In genomic region chr7:128713794-128714193, GRCh38 we compare ENCODE assay signal across 20 cellular contexts.
"Had no signal": no experiment of that assay in that cellular context is flagged by ENCODE, and none has a peak within 500 bp of the region (broad histone marks: within the 10 kb centered on the region; RNA-seq: fewer than 3 reads in every experiment).

No MANE protein-coding gene starts in this region.

- ATAC-seq: activated T-cell treated with anti-CD3 and anti-CD28 coated beads, Interleukin-2, amount 50 U/mL, for 72 hours; gastrocnemius medialis; heart right ventricle; psoas muscle; sciatic nerve had no signal

- H3K4me3 ChIP-seq: gastrocnemius medialis, heart right ventricle, psoas muscle, suprapubic skin had no signal

- H3K4me3 Mint-ChIP-seq: activated CD4-positive, alpha-beta T cell treated with anti-CD3 and anti-CD28 coated beads, Interleukin-2, amount 10 ng/mL, durations not matched to agents 7 days and 5 days; activated naive CD8-positive, alpha-beta T cell; activated T-cell treated with anti-CD3 and anti-CD28 coated beads, Interleukin-2, amount 50 U/mL, for 72 hours; brain; central memory CD8-positive, alpha-beta T cell; nephron progenitor cell; stimulated activated naive CD8-positive, alpha-beta T cell treated with anti-CD3 and anti-CD28 coated beads, Interleukin-15, Interleukin-2, amounts not matched to agents 100 ng/mL and 50 ng/mL, for 24 hours; T-helper 2 cell treated with Interferon-gamma antibody and Interleukin-4, amounts not matched to agents 5 μg/mL and 100 μg/mL, for 36 hours had no signal

- H3K36me3 ChIP-seq: gastrocnemius medialis, heart right ventricle, suprapubic skin had no signal

- DNase-seq: activated CD4-positive, alpha-beta T cell treated with anti-CD3 and anti-CD28 coated beads, Interleukin-2, amount 10 ng/mL, durations not matched to agents 7 days and 5 days; activated CD8-positive, alpha-beta memory T cell treated with anti-CD3 and anti-CD28 coated beads, Interleukin-2, amount 50 U/mL, for 48 hours; activated gamma-delta T cell treated with Interleukin-2 at 50 U/mL for 16 hours; activated T-cell treated with anti-CD3 and anti-CD28 coated beads, Interleukin-2, amount 50 U/mL, for 72 hours; amygdala; effector memory CD4-positive, alpha-beta T cell; gastrocnemius medialis; heart right ventricle; nephron progenitor cell; psoas muscle; SW 1271; trophoblast cell had no signal

- H3K27ac Mint-ChIP-seq: activated CD4-positive, alpha-beta T cell treated with anti-CD3 and anti-CD28 coated beads, Interleukin-2, amount 10 ng/mL, durations not matched to agents 7 days and 5 days; activated naive CD8-positive, alpha-beta T cell; activated T-cell treated with anti-CD3 and anti-CD28 coated beads, Interleukin-2, amount 50 U/mL, for 72 hours; brain; nephron progenitor cell; stimulated activated naive CD8-positive, alpha-beta T cell treated with anti-CD3 and anti-CD28 coated beads, Interleukin-15, Interleukin-2, amounts not matched to agents 100 ng/mL and 50 ng/mL, for 24 hours; T-helper 2 cell treated with Interferon-gamma antibody and Interleukin-4, amounts not matched to agents 5 μg/mL and 100 μg/mL, for 36 hours had no signal

- H3K4me1 ChIP-seq: gastrocnemius medialis, psoas muscle, suprapubic skin had no signal

- H3K27me3 ChIP-seq: gastrocnemius medialis, heart right ventricle, suprapubic skin had no signal

- H3K9me3 Mint-ChIP-seq: activated CD4-positive, alpha-beta T cell treated with anti-CD3 and anti-CD28 coated beads, Interleukin-2, amount 10 ng/mL, durations not matched to agents 7 days and 5 days; activated T-cell treated with anti-CD3 and anti-CD28 coated beads, Interleukin-2, amount 50 U/mL, for 72 hours; brain; central memory CD8-positive, alpha-beta T cell; stimulated activated naive CD8-positive, alpha-beta T cell treated with anti-CD3 and anti-CD28 coated beads, Interleukin-15, Interleukin-2, amounts not matched to agents 100 ng/mL and 50 ng/mL, for 24 hours; T-helper 2 cell treated with Interferon-gamma antibody and Interleukin-4, amounts not matched to agents 5 μg/mL and 100 μg/mL, for 36 hours had no signal

- H3K4me1 Mint-ChIP-seq: activated CD4-positive, alpha-beta T cell treated with anti-CD3 and anti-CD28 coated beads, Interleukin-2, amount 10 ng/mL, durations not matched to agents 7 days and 5 days; central memory CD8-positive, alpha-beta T cell had no signal

- H3K36me3 Mint-ChIP-seq: activated naive CD8-positive, alpha-beta T cell; brain had no signal

- H3K9me3 ChIP-seq: gastrocnemius medialis, psoas muscle, suprapubic skin had no signal

- H3K27ac ChIP-seq: epithelial cell of prostate, gastrocnemius medialis, heart right ventricle, psoas muscle, suprapubic skin had no signal
